ENCODE assay signal across 20 cellular contexts in genomic region chr1:207762622-207763021, GRCh38. TPM values are rescaled to one million over a fixed set of nuclear protein-coding genes. Genes with fewer than 3 reads are reported as not detected.
DNase-seq lines count a peak whose midpoint lies in the region; ATAC-seq, FAIRE-seq and TF ChIP-seq lines count a peak whose summit lies in the region.
"Had no signal": no experiment of that assay in that cellular context is flagged by ENCODE, and none has a peak within 500 bp of the region (broad histone marks: within the 10 kb centered on the region; RNA-seq: fewer than 3 reads in every experiment).

No MANE protein-coding gene starts in this region.

- peaks cover 10 to 84% of the 10 kb centered on the region in 2 experiments for H3K36me3 ChIP-seq in HepG2 (replicated peaks in 1 of 2; ENCODE audit: control insufficient read depth in 1 of 2, insufficient read depth in 2 of 2, low read length in 2 of 2)
- peaks cover 0 to 82% (median 32%) of the 10 kb centered on the region in 4 donors for H3K36me3 ChIP-seq in sigmoid colon

- intact Hi-C loops in right cardiac atrium (cut with DNase I) (no loop called here), left ventricle myocardium superior (cut with micrococcal nuclease) (no loop called here), HepG2 (cut with micrococcal nuclease; ENCODE audit: unreplicated experiment) (no loop called here), sigmoid colon (cut with DNase I) (no loop called here)

- peak in 2 of 3 donors; percentile 20 to 51 for DNase-seq in right cardiac atrium
- DNase-seq in left ventricle myocardium superior = no peak
- DNase-seq in HepG2 (ENCODE audit: low spot score) = no peak
- DNase-seq in sigmoid colon = peak; percentile 62
- no peak for DNase-seq in NCI-H82 treated with DMSO at 0.1 percent for 48 hours (lab: John Stamatoyannopoulos, UW; ENCODE audit: unreplicated experiment)
- no peak for DNase-seq in islet precursor cell
- DNase-seq: H9, Kasumi-1, MV-4-11, NCI-H1105, NCI-H1436 treated with DMSO at 0.1 percent for 48 hours, NCI-H187 treated with DMSO at 0.1 percent for 48 hours, NCI-H446, NCI-H526, NCI-H82, SIG-M5 had no signal

- TF ChIP-seq EP300 in HepG2 (IDR thresholded peaks at IDR 0.05; ENCODE audit: low read depth in 2 of 2, low read length in 2 of 2) = no peak
- TF ChIP-seq EP300 in HepG2 (CRISPR knock-in tag; IDR thresholded peaks at IDR 0.05; ENCODE audit: borderline replicate concordance) = no peak
- TF ChIP-seq EP300 in sigmoid colon (IDR thresholded peaks at IDR 0.05) = no peak

- no peak overlapping the region for H3K4me2 ChIP-seq in HepG2 (ENCODE audit: low read depth, low read length)
- H3K4me2 ChIP-seq: GM23338 had no signal

- H3K9me3 ChIP-seq in right cardiac atrium (ENCODE audit: control insufficient read depth, low read length) (no peaks in the 10 kb centered on the region), HepG2 (ENCODE audit: low read length) (no peaks in the 10 kb centered on the region), sigmoid colon (no peaks in the 10 kb centered on the region)

- CTCF ChIA-PET in HepG2 (lab: Yijun Ruan, JAX; ENCODE audit: low intra/inter-chr PET ratio, low total read pairs) = no interaction called here

- POLR2A ChIA-PET in HepG2 (lab: Yijun Ruan, JAX) = interaction anchor here (1.4 kb wide), 1 partner anchor 10 kb away, joined by 6 read pairs; no protein-coding TSS in a partner anchor

- no peak overlapping the region for H2AFZ ChIP-seq in HepG2 (ENCODE audit: low read length)
- H2AFZ ChIP-seq: GM23338 had no signal

- TF ChIP-seq CTCF in HepG2 (CRISPR knock-in tag; IDR thresholded peaks at IDR 0.05) (no peak), sigmoid colon (IDR thresholded peaks at IDR 0.05) (no peak)

- no TSS peak for BruUV-seq in HepG2 (replicated peaks; lab: Mats Ljungman, UMichigan)

- no peak for FAIRE-seq in HepG2 (lab: Jason Lieb, UNC)
- FAIRE-seq: GM18507 had no signal

- H3K4me1 ChIP-seq in right cardiac atrium (ENCODE audit: control insufficient read depth, insufficient read depth, low read length) (peaks cover 1% of the 10 kb centered on the region), HepG2 (ENCODE audit: insufficient read depth, low read length) (no peaks in the 10 kb centered on the region), sigmoid colon (no peaks in the 10 kb centered on the region)

- no peak overlapping the region for H3K27ac ChIP-seq in right cardiac atrium (ENCODE audit: low read length)
- H3K27ac ChIP-seq in HepG2 (ENCODE audit: extremely low read length, insufficient read depth, low read length) = no peak overlapping the region
- H3K27ac ChIP-seq in sigmoid colon = no peak overlapping the region
- H3K27ac ChIP-seq: SK-N-MC had no signal

- no peak for TF ChIP-seq RAD21 in HepG2 (CRISPR knock-in tag; IDR thresholded peaks at IDR 0.05)

- ATAC-seq in right cardiac atrium = no peak
- no peak for ATAC-seq in left ventricle myocardium superior
- ATAC-seq in HepG2 = peak; percentile 49
- ATAC-seq in GM18873 (IDR thresholded peaks at IDR 0.05; ENCODE audit: low FRiP score, unreplicated experiment) = no peak

- H4K20me1 ChIP-seq in HepG2 (ENCODE audit: insufficient read depth, low read length) = no peaks in the 10 kb centered on the region

- no peak overlapping the region for H3K4me3 ChIP-seq in right cardiac atrium (ENCODE audit: low read length)
- H3K4me3 ChIP-seq in HepG2 (replicated peaks in 1 of 3; ENCODE audit: insufficient read depth in 1 of 3, low read depth in 2 of 3, low read length in 3 of 3) = no peak overlapping the region
- H3K4me3 ChIP-seq in sigmoid colon = no peak overlapping the region
- H3K4me3 ChIP-seq: GM23338, SK-N-MC had no signal

- TF ChIP-seq POLR2A in HepG2 (IDR thresholded peaks at IDR 0.05; ENCODE audit: insufficient read depth in 1 of 2, low read depth in 2 of 2, low read length in 2 of 2) (peak in 1 of 2 experiments; percentile 21; a peak in 1 of 4 replicates), sigmoid colon (IDR thresholded peaks at IDR 0.05) (no peak)

- 96% methylated on average over 13 of the region's 13 CpGs for WGBS in right cardiac atrium
- WGBS in HepG2 (ENCODE audit: low lambda C conversion rate) = 88% methylated on average over 11 of the region's 13 CpGs
- WGBS in sigmoid colon, 2 donors = 95 to 97% methylated on average over 13 of the region's 13 CpGs

- H3K27me3 ChIP-seq in right cardiac atrium (ENCODE audit: control insufficient read depth, insufficient read depth) (no peaks in the 10 kb centered on the region), HepG2 (ENCODE audit: control insufficient read depth in 1 of 2, insufficient read depth in 2 of 2, low read length in 2 of 2) (no peaks in the 10 kb centered on the region), sigmoid colon (no peaks in the 10 kb centered on the region)

- peaks cover 12% of the 10 kb centered on the region for H3K79me2 ChIP-seq in HepG2 (ENCODE audit: insufficient read depth, low read length)

- no peak overlapping the region for H3K9ac ChIP-seq in HepG2 (ENCODE audit: insufficient read depth, low read depth, low read length)

- in situ Hi-C loops in HepG2 (cut with HindIII; ENCODE audit: extremely low pct_ligation_motif_present, low pct_unique_long_range_greater_than_20kb) = no loop called here

TF ChIP-seq in HepG2, 621 proteins besides CTCF, POLR2A, EP300 and RAD21:
- TF ChIP-seq AGO2 (optimal IDR thresholded peaks at IDR 0.05; ENCODE audit: low read depth, low read length) (peak; percentile 44), ZNF10 (CRISPR knock-in tag; IDR thresholded peaks at IDR 0.05; ENCODE audit: borderline replicate concordance, low read depth) (no peak)

RNA-seq across cellular contexts. Expression of gene CD46, which starts 10.8 kb away (rescaled TPM):
- 10 to 100 TPM; 81.7 to 94.2 (median 86.4) TPM for total RNA-seq in right cardiac atrium
- 56.3 TPM for polyA plus RNA-seq in right cardiac atrium
- 113 TPM for total RNA-seq in left ventricle myocardium superior
- 70.3 and 130 TPM in 2 replicates for total RNA-seq in HepG2 (2016; rRNA removed; fragmentation: Illumina TruSeq; extraction: Trizol)
- total RNA-seq in HepG2 (2016; cell fraction: cytosol; rRNA removed; fragmentation: Illumina TruSeq; extraction: Trizol; ENCODE audit: low read depth) = 19.0 and 20.0 TPM in 2 replicates
- total RNA-seq in HepG2 (2016; cell fraction: insoluble cytoplasmic fraction; rRNA removed; fragmentation: Illumina TruSeq; extraction: Trizol) = 69.6 and 139 TPM in 2 replicates
- total RNA-seq in HepG2 (2016; cell fraction: membrane; rRNA removed; fragmentation: Illumina TruSeq; extraction: Trizol) = 24.1 and 29.9 TPM in 2 replicates
- total RNA-seq in HepG2 (2016; cell fraction: nucleus; rRNA removed; fragmentation: Illumina TruSeq; extraction: Trizol) = 261 and 271 TPM in 2 replicates
- polyA plus RNA-seq in HepG2 (2011; rRNA removed) = 277 TPM in 2 replicates
- 65.6 and 131 TPM in 2 replicates for polyA plus RNA-seq in HepG2 (2011; cell fraction: cytosol; rRNA removed)
- 288 and 360 TPM in 2 replicates for polyA plus RNA-seq in HepG2 (2011; cell fraction: nucleus; rRNA removed)
- 206 and 208 TPM in 2 replicates for polyA plus RNA-seq in HepG2 (2012)
- 3.8 and 4.6 TPM in 2 replicates for polyA plus RNA-seq in HepG2 (2016; cell fraction: cytosol; fragmentation: Illumina TruSeq; extraction: Trizol; ENCODE audit: low read depth)
- 59.7 and 64.0 TPM in 2 replicates for polyA plus RNA-seq in HepG2 (2016; cell fraction: insoluble cytoplasmic fraction; fragmentation: Illumina TruSeq; extraction: Trizol; ENCODE audit: low read depth)
- 10.1 and 11.1 TPM in 2 replicates for polyA plus RNA-seq in HepG2 (2016; cell fraction: membrane; fragmentation: Illumina TruSeq; extraction: Trizol; ENCODE audit: low read depth)
- 416 and 423 TPM in 2 replicates for polyA plus RNA-seq in HepG2 (2016; cell fraction: nucleus; fragmentation: Illumina TruSeq; extraction: Trizol; ENCODE audit: insufficient read depth, low read depth)
- 96.1 and 146 TPM in 2 replicates for polyA minus RNA-seq in HepG2 (2011; rRNA and poly(A)+ RNA removed; ENCODE audit: low replicate concordance)
- polyA minus RNA-seq in HepG2 (2011; cell fraction: cytosol; rRNA and poly(A)+ RNA removed) = 125 and 175 TPM in 2 replicates
- 353 and 394 TPM in 2 replicates for polyA minus RNA-seq in HepG2 (2011; cell fraction: nucleus; rRNA and poly(A)+ RNA removed)
- total RNA-seq in sigmoid colon = 100 to 1,000 TPM; 104 to 143 (median 113) TPM
- 10 to 100 TPM; 18.6 to 94.9 (median 34.2) TPM for polyA plus RNA-seq in sigmoid colon

Comparison
In these comparisons a context has a peak if more than half of its experiments do, and no peak if none do; other contexts are left out.
1. DNase-seq: peak in right cardiac atrium (2 of 3) and sigmoid colon (single experiment); none in left ventricle myocardium superior (single experiment), HepG2 (single experiment), NCI-H82 treated with DMSO at 0.1 percent for 48 hours (single experiment) and islet precursor cell (single experiment).